ENCODE assay signal across 8 cellular contexts in the genomic region with DNA sequence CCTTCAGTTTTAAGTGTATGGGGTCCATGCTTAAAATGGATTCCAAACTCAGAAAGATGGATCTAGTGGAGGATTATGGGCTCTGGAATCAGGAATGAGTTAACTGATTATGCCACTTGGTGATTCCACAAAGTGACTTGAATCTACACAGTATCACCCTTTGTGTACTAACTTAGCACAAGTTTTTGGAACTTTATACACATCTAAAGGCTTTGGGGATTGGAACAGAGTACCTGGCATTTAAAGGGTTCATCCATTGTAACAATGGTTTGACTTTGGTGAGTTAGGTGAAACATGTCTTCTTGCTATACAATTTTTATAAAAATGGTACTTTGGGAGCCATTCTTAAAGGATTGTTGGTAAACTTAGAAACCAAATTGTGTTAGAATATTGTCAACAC. TPM values are rescaled to one million over a fixed set of nuclear protein-coding genes. Genes with fewer than 3 reads are reported as not detected.
DNase-seq lines count a peak whose midpoint lies in the region; ATAC-seq and TF ChIP-seq lines count a peak whose summit lies in the region.

No MANE protein-coding gene starts in this region.

- H3K4me3 ChIP-seq in GM06990 (replicated peaks; ENCODE audit: low read depth, low read length) (peak overlapping the region; percentile 95), RWPE2 (ENCODE audit: severe bottlenecking) (peak overlapping the region; percentile 93), fibroblast of mammary gland (ENCODE audit: control insufficient read depth, low read depth, low read length) (peak overlapping the region; percentile 97), psoas muscle (peak overlapping the region; percentile 81)

- H3K27me3 ChIP-seq in GM06990 (replicated peaks; ENCODE audit: control insufficient read depth, insufficient read depth, low read length) (no peaks in the 10 kb centered on the region), RWPE2 (ENCODE audit: insufficient read depth, poor library complexity, severe bottlenecking) (no peaks in the 10 kb centered on the region), psoas muscle (ENCODE audit: insufficient read depth in 3 of 3, low read length in 2 of 3) (no peaks in the 10 kb centered on the region)

- TF ChIP-seq CTCF in GM06990 (IDR thresholded peaks at IDR 0.05; ENCODE audit: insufficient read depth, low read length, poor library complexity, severe bottlenecking) (no peak), RWPE2 (IDR thresholded peaks at IDR 0.05; ENCODE audit: poor library complexity, severe bottlenecking) (no peak), fibroblast of mammary gland (conservative IDR thresholded peaks at IDR 0.05; ENCODE audit: control insufficient read depth, insufficient read depth, low read depth, low read length) (no peak), psoas muscle (IDR thresholded peaks at IDR 0.05) (no peak)

- intact Hi-C loops in psoas muscle (cut with DNase I): loop anchor here (5.0 to 10.0 kb wide), 3 partner anchors 80 to 175 kb away; partner anchors contain the start of genes GTF3A (in 1 of the 2) and USP12 (in 1 of the 2)

- H3K9me3 ChIP-seq in RWPE2 (ENCODE audit: severe bottlenecking) (no peaks in the 10 kb centered on the region), psoas muscle (no peaks in the 10 kb centered on the region)

- DNase-seq in GM06990 (ENCODE audit: extremely low read depth, insufficient read length) (no peak), RWPE2 (ENCODE audit: low spot score) (no peak), fibroblast of mammary gland (ENCODE audit: low read depth) (no peak), psoas muscle (no peak), cortex of kidney (lab: John Stamatoyannopoulos, UW) (no peak), anterior cingulate cortex (lab: John Stamatoyannopoulos, UW) (no peak)
- DNase-seq in central memory CD4-positive, alpha-beta T cell: no peak

- peaks cover 6% of the 10 kb centered on the region for H3K4me1 ChIP-seq in RWPE2 (ENCODE audit: insufficient read depth, poor library complexity, severe bottlenecking)
- peaks cover 33% of the 10 kb centered on the region for H3K4me1 ChIP-seq in psoas muscle

- H3K27ac ChIP-seq in RWPE2 (ENCODE audit: poor library complexity, severe bottlenecking) (peak overlapping the region; percentile 80), psoas muscle (peak overlapping the region; percentile 98)

- H3K36me3 ChIP-seq in GM06990 (ENCODE audit: control insufficient read depth, insufficient read depth, low read length) (peaks cover 8% of the 10 kb centered on the region), RWPE2 (ENCODE audit: low read depth) (peaks cover 60% of the 10 kb centered on the region), psoas muscle (ENCODE audit: insufficient read depth in 1 of 2, low read depth in 1 of 2) (peaks cover 9 to 43% of the 10 kb centered on the region in 2 donors)

- no peak for ATAC-seq in RWPE2 (ENCODE audit: low read depth)
- no peak for ATAC-seq in psoas muscle
- ATAC-seq in HG03457 (IDR thresholded peaks at IDR 0.05; ENCODE audit: unreplicated experiment): no peak

RNA-seq across cellular contexts. Expression of gene RPL21, which starts 1.1 kb away (rescaled TPM):
- total RNA-seq in psoas muscle: 100 to 1,000 TPM; 440 to 808 (median 733) TPM
- polyA plus RNA-seq in psoas muscle: 1,000 to 10,000 TPM in 2 of 3 donors, 100 to 1,000 TPM in 1; 914 to 1,432 (median 1,401) TPM

RNA-seq across cellular contexts. Expression of gene RASL11A, which starts 18.2 kb away (rescaled TPM):
- 1 to 10 TPM; 2.6 to 6.4 (median 4.4) TPM for total RNA-seq in psoas muscle
- 1 to 10 TPM; 2.3 to 3.3 (median 2.6) TPM for polyA plus RNA-seq in psoas muscle
